Comparison of ENCODE assay signal across 12 cellular contexts in genomic region chr6:166058064-166058739, GRCh38.
A peak's percentile ranks its signal among the peaks of the same experiment; 100 is the strongest.
DNase-seq lines count a peak whose midpoint lies in the region; ATAC-seq, FAIRE-seq and TF ChIP-seq lines count a peak whose summit lies in the region.
"Had no signal": no experiment of that assay in that cellular context is flagged by ENCODE, and none has a peak within 500 bp of the region (broad histone marks: within the 10 kb centered on the region; RNA-seq: fewer than 3 reads in every experiment).

No MANE protein-coding gene starts in this region.

- no peak overlapping the region for H3K9ac ChIP-seq in IMR-90 (ENCODE audit: low read depth, low read length)

- no peak overlapping the region for H3K14ac ChIP-seq in IMR-90 (replicated peaks; ENCODE audit: low read depth, low read length)

- peaks cover 20% of the 10 kb centered on the region for H3K4me1 Mint-ChIP-seq in mesothelial cell of epicardium
- H3K4me1 Mint-ChIP-seq in CD8-positive, alpha-beta T cell (ENCODE audit: low read depth) = no peaks in the 10 kb centered on the region

- no peak overlapping the region for H4K5ac ChIP-seq in IMR-90 (ENCODE audit: low read depth, low read length)

- H3K36me3 Mint-ChIP-seq in mesothelial cell of epicardium = no peaks in the 10 kb centered on the region
- no peaks in the 10 kb centered on the region for H3K36me3 Mint-ChIP-seq in CD8-positive, alpha-beta T cell

- no peaks in the 10 kb centered on the region; the same call in 1 of the 2 replicates for H3K4me1 ChIP-seq in IMR-90 (ENCODE audit: control insufficient read depth, insufficient read depth, low read length)
- no peaks in the 10 kb centered on the region for H3K4me1 ChIP-seq in mucosa of descending colon (ENCODE audit: low read depth)
- H3K4me1 ChIP-seq in CD8-positive, alpha-beta T cell (ENCODE audit: insufficient read depth, low read length) = no peaks in the 10 kb centered on the region

- H4K20me1 ChIP-seq in IMR-90 (ENCODE audit: insufficient read depth, low read length) = no peaks in the 10 kb centered on the region

- H3K4ac ChIP-seq in IMR-90 (ENCODE audit: low read depth, low read length) = no peak overlapping the region

- no peak overlapping the region for H3K27ac ChIP-seq in IMR-90 (ENCODE audit: insufficient read depth, low read length)
- no peak overlapping the region for H3K27ac ChIP-seq in CD8-positive, alpha-beta T cell (ENCODE audit: low read depth, low read length)

- H3K27ac Mint-ChIP-seq in mesothelial cell of epicardium = peak overlapping the region; percentile 89
- no peak overlapping the region for H3K27ac Mint-ChIP-seq in CD8-positive, alpha-beta T cell
- H3K27ac Mint-ChIP-seq: activated T-cell treated with anti-CD3 and anti-CD28 coated beads, Interleukin-2, amount 50 U/mL, for 24 hours had no signal

- dilution Hi-C loops in IMR-90 (cut with HindIII; ENCODE audit: low sequenced_read_pairs, unreplicated experiment) = no loop called here

- H3K4me3 Mint-ChIP-seq in mesothelial cell of epicardium = peak overlapping the region; percentile 13
- H3K4me3 Mint-ChIP-seq in CD8-positive, alpha-beta T cell = no peak overlapping the region
- H3K4me3 Mint-ChIP-seq: activated T-cell treated with anti-CD3 and anti-CD28 coated beads, Interleukin-2, amount 50 U/mL, for 24 hours had no signal

- peaks cover 3% of the 10 kb centered on the region; the same call in 1 of the 2 replicates for H3K27me3 ChIP-seq in IMR-90 (ENCODE audit: control insufficient read depth, insufficient read depth, low read length)
- no peaks in the 10 kb centered on the region for H3K27me3 ChIP-seq in CD8-positive, alpha-beta T cell (ENCODE audit: insufficient read depth, low read length)

- in situ Hi-C loops in IMR-90 (cut with MboI; ENCODE audit: low sequenced_read_pairs) = no loop called here

- H2AFZ ChIP-seq in IMR-90 (replicated peaks; ENCODE audit: low read length, poor library complexity) = no peak overlapping the region

- peaks cover 22% of the 10 kb centered on the region for H3K27me3 Mint-ChIP-seq in mesothelial cell of epicardium (ENCODE audit: low read depth)
- H3K27me3 Mint-ChIP-seq in CD8-positive, alpha-beta T cell (ENCODE audit: low read depth) = peaks cover 19% of the 10 kb centered on the region

- intact Hi-C loops in IMR-90 (cut with micrococcal nuclease) = loop anchor here (5.0 kb wide), 1 partner anchor 41 kb away; no protein-coding TSS in a partner anchor
- intact Hi-C loops in mucosa of descending colon (cut with DNase I, micrococcal nuclease) = no loop called here
- intact Hi-C loops in CD8-positive, alpha-beta T cell (cut with DNase I, micrococcal nuclease) = no loop called here

- 16% methylated on average over 3 of the region's 10 CpGs; no CpG with 5 or more reads in 1 of the 2 experiments for WGBS in IMR-90 (ENCODE audit: extremely low coverage in 2 of 2, insufficient read length in 1 of 2), 2 experiments

- POLR2A ChIA-PET in IMR-90 (lab: Charles Lee; ENCODE audit: unreplicated experiment) = no interaction called here
- POLR2A ChIA-PET in CD8-positive, alpha-beta T cell (lab: Charles Lee) = no interaction called here

- no peak overlapping the region for H2AK9ac ChIP-seq in IMR-90 (replicated peaks; ENCODE audit: low read depth, low read length, poor library complexity)

- H4K91ac ChIP-seq in IMR-90 (ENCODE audit: insufficient read depth, low read depth, low read length) = no peak overlapping the region

- no peak overlapping the region for H3K56ac ChIP-seq in IMR-90 (ENCODE audit: extremely low read depth, insufficient read depth, low read length)

- H2AK5ac ChIP-seq in IMR-90 (ENCODE audit: low read depth, low read length) = no peak overlapping the region

- no peaks in the 10 kb centered on the region for H3K9me1 ChIP-seq in IMR-90 (ENCODE audit: insufficient read depth, low read length)

- CTCF ChIA-PET in IMR-90 (lab: Yijun Ruan, JAX) = interaction anchor here (0.6 kb wide), 1 partner anchor 12 kb away, joined by 4 read pairs; no protein-coding TSS in a partner anchor
- CTCF ChIA-PET in CD8-positive, alpha-beta T cell (lab: Charles Lee) = no interaction called here

- BruUV-seq in IMR-90 (replicated peaks; lab: Mats Ljungman, UMichigan) = no TSS peak

- peaks cover 30% of the 10 kb centered on the region for H3K9me3 Mint-ChIP-seq in mesothelial cell of epicardium
- H3K9me3 Mint-ChIP-seq in CD8-positive, alpha-beta T cell = peaks cover 15% of the 10 kb centered on the region

- TF ChIP-seq RAD21 in IMR-90 (IDR thresholded peaks at IDR 0.05; ENCODE audit: low read length) = no peak

- no peak for FAIRE-seq in urothelium cell line (lab: Jason Lieb, UNC)
- FAIRE-seq: endometrium had no signal

- H3K18ac ChIP-seq in IMR-90 (ENCODE audit: low read depth, low read length) = no peak overlapping the region

- no peak overlapping the region for H4K8ac ChIP-seq in IMR-90 (ENCODE audit: low read depth in 2 of 2, low read length in 2 of 2)

- H3K9me3 ChIP-seq in IMR-90 (ENCODE audit: control insufficient read depth, insufficient read depth, low read length) = peaks cover 6% of the 10 kb centered on the region
- H3K9me3 ChIP-seq in mucosa of descending colon = peaks cover 11% of the 10 kb centered on the region
- no peaks in the 10 kb centered on the region for H3K9me3 ChIP-seq in CD8-positive, alpha-beta T cell (ENCODE audit: low read length)

- H3K4me3 ChIP-seq in IMR-90 (ENCODE audit: insufficient read depth, low read depth, low read length) (no peak overlapping the region), choroid plexus epithelial cell (ENCODE audit: low read depth, low read length) (no peak overlapping the region), mucosa of descending colon (no peak overlapping the region)
- H3K4me3 ChIP-seq in CD8-positive, alpha-beta T cell (ENCODE audit: low read depth, low read length) = no peak overlapping the region

- H2BK120ac ChIP-seq in IMR-90 (ENCODE audit: low read depth, low read length) = no peak overlapping the region

- no peak overlapping the region for H3K23ac ChIP-seq in IMR-90 (ENCODE audit: low read depth, low read length)

- H3K4me2 ChIP-seq in IMR-90 (ENCODE audit: low read depth, low read length) = no peak overlapping the region

- TF ChIP-seq CTCF in IMR-90 (conservative IDR thresholded peaks at IDR 0.05; ENCODE audit: low read depth, low read length) (no peak), choroid plexus epithelial cell (conservative IDR thresholded peaks at IDR 0.05; ENCODE audit: low read depth, low read length) (no peak), mesothelial cell of epicardium (IDR thresholded peaks at IDR 0.05; ENCODE audit: unreplicated experiment) (no peak), mucosa of descending colon (IDR thresholded peaks at IDR 0.05) (no peak)
- no peak for TF ChIP-seq CTCF in CD8-positive, alpha-beta T cell (IDR thresholded peaks at IDR 0.05)

- no peak overlapping the region for H2BK5ac ChIP-seq in IMR-90 (ENCODE audit: low read depth, low read length, poor library complexity, severe bottlenecking)

- no peak overlapping the region for H2BK20ac ChIP-seq in IMR-90 (ENCODE audit: low read depth, low read length)

- no peak for TF ChIP-seq POLR2A in IMR-90 (IDR thresholded peaks at IDR 0.05; ENCODE audit: low read depth, low read length)

- DNase-seq in IMR-90 (peak; percentile 69), choroid plexus epithelial cell (ENCODE audit: low read depth) (peak; percentile 40), mesothelial cell of epicardium (ENCODE audit: low spot score in 2 of 2, unreplicated experiment in 2 of 2) (no peak), urothelium cell line (ENCODE audit: low spot score) (peak; percentile 67), mucosa of descending colon (no peak), 8988T (no peak)
- no peak for DNase-seq in CD8-positive, alpha-beta T cell
- DNase-seq: activated CD4-positive, alpha-beta T cell treated with anti-CD3 and anti-CD28 coated beads for 1 hour; activated T-cell treated with anti-CD3 and anti-CD28 coated beads, Interleukin-2, amount 50 U/mL, for 24 hours; midbrain; NCI-H187 treated with DMSO at 0.1 percent for 48 hours had no signal

- no peak overlapping the region for H2BK15ac ChIP-seq in IMR-90 (ENCODE audit: low read depth, low read length)

- no peaks in the 10 kb centered on the region for H3K36me3 ChIP-seq in IMR-90 (ENCODE audit: control insufficient read depth, insufficient read depth, low read length)
- no peaks in the 10 kb centered on the region for H3K36me3 ChIP-seq in mucosa of descending colon (ENCODE audit: low read depth)
- no peaks in the 10 kb centered on the region for H3K36me3 ChIP-seq in CD8-positive, alpha-beta T cell (ENCODE audit: insufficient read depth, low read length)

- peak; percentile 71 for ATAC-seq in IMR-90 (ENCODE audit: low read depth)
- ATAC-seq in mucosa of descending colon = no peak
- no peak for ATAC-seq in CD8-positive, alpha-beta T cell

- H3K79me1 ChIP-seq in IMR-90 (ENCODE audit: low read depth in 1 of 2, low read length in 2 of 2) = no peaks in the 10 kb centered on the region

TF ChIP-seq in IMR-90, 13 proteins besides CTCF, POLR2A, EP300 and RAD21 (continues in another document):
- TF ChIP-seq ELK1 (IDR thresholded peaks at IDR 0.05; ENCODE audit: borderline replicate concordance, low read depth, low read length) (no peak), FOS (IDR thresholded peaks at IDR 0.05; ENCODE audit: low read depth, low read length) (no peak), BHLHE40 (IDR thresholded peaks at IDR 0.05; ENCODE audit: low read depth, low read length) (0 out of 2 replicates have a peak, but pooled peaks have one; percentile 24), MXI1 (IDR thresholded peaks at IDR 0.05; ENCODE audit: borderline replicate concordance, low read depth, low read length) (peak; percentile 47; the same call in 1 of the 2 replicates), MAFK (IDR thresholded peaks at IDR 0.05; ENCODE audit: low read depth, low read length) (no peak), SMC3 (IDR thresholded peaks at IDR 0.05; ENCODE audit: low read depth, low read length) (no peak), CEBPB (IDR thresholded peaks at IDR 0.05; ENCODE audit: low read depth, low read length) (no peak)
- TF ChIP-seq, protein P1, sequence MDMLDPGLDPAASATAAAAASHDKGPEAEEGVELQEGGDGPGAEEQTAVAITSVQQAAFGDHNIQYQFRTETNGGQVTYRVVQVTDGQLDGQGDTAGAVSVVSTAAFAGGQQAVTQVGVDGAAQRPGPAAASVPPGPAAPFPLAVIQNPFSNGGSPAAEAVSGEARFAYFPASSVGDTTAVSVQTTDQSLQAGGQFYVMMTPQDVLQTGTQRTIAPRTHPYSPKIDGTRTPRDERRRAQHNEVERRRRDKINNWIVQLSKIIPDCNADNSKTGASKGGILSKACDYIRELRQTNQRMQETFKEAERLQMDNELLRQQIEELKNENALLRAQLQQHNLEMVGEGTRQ (IDR thresholded peaks at IDR 0.05; ENCODE audit: low read depth, low read length) = 0 out of 2 replicates have a peak, but pooled peaks have one; percentile 13

Comparison
In these comparisons a context has a peak if more than half of its experiments do, and no peak if none do; other contexts are left out.
1. DNase-seq: peak in IMR-90 (single experiment), choroid plexus epithelial cell (single experiment) and urothelium cell line (single experiment); none in mesothelial cell of epicardium (0 of 2), mucosa of descending colon (0 of 3), CD8-positive, alpha-beta T cell (0 of 7) and 8988T (single experiment).